ENCODE assay signal across 29 cellular contexts in genomic region chr11:113567867-113568266, GRCh38.
"Had no signal": no experiment of that assay in that cellular context is flagged by ENCODE, and none has a peak within 500 bp of the region (broad histone marks: within the 10 kb centered on the region; RNA-seq: fewer than 3 reads in every experiment).

No MANE protein-coding gene starts in this region.

- H3K27ac ChIP-seq: coronary artery, esophagus muscularis mucosa, foreskin keratinocyte, gastroesophageal sphincter, heart right ventricle, left lung, parathyroid adenoma, right atrium auricular region, sigmoid colon, testis, tibial artery, upper lobe of right lung, uterus had no signal

- H3K79me2 ChIP-seq: parathyroid adenoma had no signal

- DNase-seq: dermis blood vessel endothelial cell; effector memory CD4-positive, alpha-beta T cell; foreskin keratinocyte; glutamatergic neuron; heart right ventricle; hippocampal formation; left cardiac atrium; left lung; mammary epithelial cell; mesendoderm; midbrain; naive thymus-derived CD4-positive, alpha-beta T cell; sigmoid colon; stimulated activated CD4-positive, alpha-beta T cell treated with anti-CD3 and anti-CD28 coated beads, Interleukin-2, amount 100 ng/mL, for 24 hours; stimulated activated CD4-positive, alpha-beta T cell treated with anti-CD3 and anti-CD28 coated beads, Interleukin-4, amount 100 ng/mL, for 4 hours; stimulated activated naive CD8-positive, alpha-beta T cell treated with anti-CD3 and anti-CD28 coated beads, Interleukin-15, Interleukin-2, amounts not matched to agents 100 U/mL and 50 U/mL, for 24 hours; substantia nigra; testis; tibial artery; upper lobe of right lung; uterus had no signal

- H3K36me3 ChIP-seq: esophagus muscularis mucosa, gastroesophageal sphincter, heart right ventricle, left lung, right atrium auricular region, sigmoid colon, tibial artery, upper lobe of right lung, uterus had no signal

- H3K27me3 ChIP-seq: esophagus muscularis mucosa, right atrium auricular region, sigmoid colon, testis, upper lobe of right lung, uterus had no signal

- FAIRE-seq: endothelial cell of umbilical vein, islet of Langerhans had no signal

- H3K4me1 Mint-ChIP-seq: stimulated activated memory B cell treated with anti-CD40 and anti-IgM and Interleukin-4, amounts not matched to agents 10 μg/mL and 1 μg/mL and 100 μg/mL, for 72 hours had no signal

- H3K4me3 Mint-ChIP-seq: naive thymus-derived CD4-positive, alpha-beta T cell; stimulated activated memory B cell treated with anti-CD40 and anti-IgM and Interleukin-4, amounts not matched to agents 10 μg/mL and 1 μg/mL and 100 μg/mL, for 72 hours had no signal

- H3K9me3 ChIP-seq: esophagus muscularis mucosa, gastroesophageal sphincter, heart right ventricle, left lung, right atrium auricular region, sigmoid colon, testis, tibial artery, upper lobe of right lung, uterus had no signal

- H3K27ac Mint-ChIP-seq: naive thymus-derived CD4-positive, alpha-beta T cell; stimulated activated memory B cell treated with anti-CD40 and anti-IgM and Interleukin-4, amounts not matched to agents 10 μg/mL and 1 μg/mL and 100 μg/mL, for 72 hours had no signal

- H2AFZ ChIP-seq: parathyroid adenoma had no signal

- H3K4me1 ChIP-seq: esophagus muscularis mucosa, gastroesophageal sphincter, left lung, parathyroid adenoma, right atrium auricular region, testis, upper lobe of right lung, uterus had no signal

- H3K9me3 Mint-ChIP-seq: naive thymus-derived CD4-positive, alpha-beta T cell; stimulated activated memory B cell treated with anti-CD40 and anti-IgM and Interleukin-4, amounts not matched to agents 10 μg/mL and 1 μg/mL and 100 μg/mL, for 72 hours had no signal

- ATAC-seq: foreskin keratinocyte; gastroesophageal sphincter; heart right ventricle; left cardiac atrium; left lung; stimulated activated memory B cell treated with anti-CD40 and anti-IgM and Interleukin-4, amounts not matched to agents 10 μg/mL and 1 μg/mL and 100 μg/mL, for 72 hours; stimulated activated naive CD8-positive, alpha-beta T cell treated with anti-CD3 and anti-CD28 coated beads, Interleukin-15, Interleukin-2, amounts not matched to agents 100 U/mL and 50 U/mL, for 24 hours; upper lobe of right lung had no signal

- H3K4me3 ChIP-seq: coronary artery, esophagus muscularis mucosa, gastroesophageal sphincter, heart right ventricle, left lung, right atrium auricular region, sigmoid colon, testis, tibial artery, upper lobe of right lung, uterus had no signal

- H3K36me3 Mint-ChIP-seq: naive thymus-derived CD4-positive, alpha-beta T cell; stimulated activated memory B cell treated with anti-CD40 and anti-IgM and Interleukin-4, amounts not matched to agents 10 μg/mL and 1 μg/mL and 100 μg/mL, for 72 hours had no signal

- H3K9ac ChIP-seq: parathyroid adenoma had no signal
